8 cellular contexts compared by ENCODE assay signal in genomic region chr4:184010696-184011095, GRCh38.
"Had no signal": no experiment of that assay in that cellular context is flagged by ENCODE, and none has a peak within 500 bp of the region (broad histone marks: within the 10 kb centered on the region; RNA-seq: fewer than 3 reads in every experiment).

No MANE protein-coding gene starts in this region.

- DNase-seq: GOT3, H7, HFFc6, KBM-7 had no signal

- H3K4me3 ChIP-seq: HAP-1 had no signal

- H3K36me3 ChIP-seq: HAP-1 had no signal

- H3K4me1 Mint-ChIP-seq: IgD-negative memory B cell had no signal

- H3K9me3 ChIP-seq: HAP-1 had no signal

- H3K27me3 Mint-ChIP-seq: IgD-negative memory B cell had no signal

- H3K4me1 ChIP-seq: HAP-1 had no signal

- H3K27ac ChIP-seq: HL-60 had no signal

- H3K36me3 Mint-ChIP-seq: IgD-negative memory B cell had no signal

- H3K4me3 Mint-ChIP-seq: HFFc6, IgD-negative memory B cell had no signal

- H3K9me3 Mint-ChIP-seq: IgD-negative memory B cell had no signal

- ATAC-seq: HCT116 had no signal

- H3K27ac Mint-ChIP-seq: HFFc6, IgD-negative memory B cell had no signal
